Comparison of ENCODE assay signal across 1 cellular context in genomic region chr11:57497303-57498247, GRCh38.
TF ChIP-seq lines count a peak whose summit lies in the region.

No MANE protein-coding gene starts in this region.

TF ChIP-seq in HepG2, 621 proteins besides CTCF, POLR2A, EP300 and RAD21 (continued from another document and continues in another):
- peak; percentile 98 for TF ChIP-seq PAXIP1 (CRISPR knock-in tag; conservative IDR thresholded peaks at IDR 0.05)
- 0 out of 2 replicates have a peak, but pooled peaks have one; percentile 23 for TF ChIP-seq ZNF225 (CRISPR knock-in tag; IDR thresholded peaks at IDR 0.05)
- TF ChIP-seq ZNF784 (CRISPR knock-in tag; IDR thresholded peaks at IDR 0.05; ENCODE audit: borderline replicate concordance): 0 out of 2 replicates have a peak, but pooled peaks have one; percentile 1
- TF ChIP-seq AHDC1 (CRISPR knock-in tag; IDR thresholded peaks at IDR 0.05; ENCODE audit: borderline replicate concordance): peak; percentile 93; the same call in 1 of the 2 replicates
- TF ChIP-seq PHF21A (CRISPR knock-in tag; IDR thresholded peaks at IDR 0.05): peak; percentile 97
- 0 out of 2 replicates have a peak, but pooled peaks have one; percentile 64 for TF ChIP-seq ZNF691 (CRISPR knock-in tag; IDR thresholded peaks at IDR 0.05; ENCODE audit: borderline replicate concordance, low read depth)
- TF ChIP-seq PHF8 (CRISPR knock-in tag; IDR thresholded peaks at IDR 0.05): peak; percentile 21; the same call in 1 of the 2 replicates
- TF ChIP-seq REST (IDR thresholded peaks at IDR 0.05; ENCODE audit: borderline replicate concordance in 1 of 2, low read depth in 1 of 2, low read length in 2 of 2): peak in 1 of 2 experiments; percentile 48; a peak in 1 of 4 replicates
- TF ChIP-seq NR2F6 (IDR thresholded peaks at IDR 0.05): peak; percentile 89
- TF ChIP-seq NR2F6 (CRISPR knock-in tag; IDR thresholded peaks at IDR 0.05): peak; percentile 88
- TF ChIP-seq KIAA2018 (CRISPR knock-in tag; IDR thresholded peaks at IDR 0.05; ENCODE audit: borderline replicate concordance): 0 out of 2 replicates have a peak, but pooled peaks have one; percentile 31
- peak; percentile 52; the same call in 1 of the 2 replicates for TF ChIP-seq ZNF704 (CRISPR knock-in tag; IDR thresholded peaks at IDR 0.05; ENCODE audit: borderline replicate concordance)
- TF ChIP-seq ZNF275 (CRISPR knock-in tag; IDR thresholded peaks at IDR 0.05; ENCODE audit: borderline replicate concordance): 0 out of 2 replicates have a peak, but pooled peaks have one; percentile 42
- no peak for TF ChIP-seq MLLT10 (CRISPR knock-in tag; IDR thresholded peaks at IDR 0.05)
- peak in 1 of 2 experiments; percentile 68; a peak in 2 of 4 replicates for TF ChIP-seq ATF4 (CRISPR knock-in tag; IDR thresholded peaks at IDR 0.05)
- peak; percentile 15; the same call in 1 of the 2 replicates for TF ChIP-seq ZNF362 (CRISPR knock-in tag; IDR thresholded peaks at IDR 0.05; ENCODE audit: borderline replicate concordance)
